16 cellular contexts compared by ENCODE assay signal in genomic region chr12:82436354-82436753, GRCh38.
DNase-seq lines count a peak whose midpoint lies in the region; ATAC-seq, FAIRE-seq and TF ChIP-seq lines count a peak whose summit lies in the region.
"Had no signal": no experiment of that assay in that cellular context is flagged by ENCODE, and none has a peak within 500 bp of the region (broad histone marks: within the 10 kb centered on the region; RNA-seq: fewer than 3 reads in every experiment).

No MANE protein-coding gene starts in this region.

- CTCF ChIA-PET in CD4-positive, alpha-beta memory T cell (lab: Charles Lee; ENCODE audit: partially characterized antibody) = no interaction called here

- DNase-seq in NCI-H69 (lab: John Stamatoyannopoulos, UW) (peak; percentile 7), bronchial epithelial cell (ENCODE audit: low read depth) (peak; percentile 30), renal cortical epithelial cell (ENCODE audit: low read depth) (peak; percentile 25), NCI-H82 (lab: John Stamatoyannopoulos, UW) (no peak), testis (no peak)
- no peak for DNase-seq in CD4-positive, alpha-beta memory T cell
- DNase-seq in activated naive CD8-positive, alpha-beta T cell treated with anti-CD3 and anti-CD28 coated beads, Interleukin-2, amount 50 U/mL, for 24 hours = no peak
- DNase-seq: C1 segment of cervical spinal cord; CD4-positive, alpha-beta T cell; DND-41; GF-D8; GM23248 had no signal

- TF ChIP-seq CTCF in bronchial epithelial cell (IDR thresholded peaks at IDR 0.05; ENCODE audit: insufficient read depth, low read length, severe bottlenecking) = no peak
- no peak for TF ChIP-seq CTCF in testis (IDR thresholded peaks at IDR 0.05)

- TF ChIP-seq POLR2A in testis (IDR thresholded peaks at IDR 0.05) = no peak

- H3K27ac ChIP-seq in CD4-positive, alpha-beta memory T cell (ENCODE audit: low read depth, low read length) = no peak overlapping the region
- H3K27ac ChIP-seq in testis = no peak overlapping the region
- H3K27ac ChIP-seq: GM23248 had no signal

- H3K4me3 ChIP-seq in bronchial epithelial cell (ENCODE audit: low read depth, low read length) (no peak overlapping the region), testis (no peak overlapping the region)
- no peak overlapping the region for H3K4me3 ChIP-seq in CD4-positive, alpha-beta memory T cell (ENCODE audit: low read length in 2 of 2)
- H3K4me3 ChIP-seq: GM23248 had no signal

- no peaks in the 10 kb centered on the region for H3K27me3 Mint-ChIP-seq in CD4-positive, alpha-beta memory T cell
- no peaks in the 10 kb centered on the region for H3K27me3 Mint-ChIP-seq in activated naive CD8-positive, alpha-beta T cell treated with anti-CD3 and anti-CD28 coated beads, Interleukin-2, amount 50 U/mL, for 24 hours
- H3K27me3 Mint-ChIP-seq: B cell; CD4-positive, alpha-beta T cell had no signal

- H3K27me3 ChIP-seq in bronchial epithelial cell (ENCODE audit: control insufficient read depth, insufficient read depth, low read length) = no peaks in the 10 kb centered on the region
- H3K27me3 ChIP-seq in CD4-positive, alpha-beta memory T cell (ENCODE audit: insufficient read depth, low read length) = no peaks in the 10 kb centered on the region
- no peaks in the 10 kb centered on the region for H3K27me3 ChIP-seq in testis

- no peaks in the 10 kb centered on the region for H3K4me1 Mint-ChIP-seq in CD4-positive, alpha-beta memory T cell
- peaks cover 5% of the 10 kb centered on the region for H3K4me1 Mint-ChIP-seq in activated naive CD8-positive, alpha-beta T cell treated with anti-CD3 and anti-CD28 coated beads, Interleukin-2, amount 50 U/mL, for 24 hours
- H3K4me1 Mint-ChIP-seq: B cell had no signal

- WGBS in testis, 2 donors = 81 to 100% methylated on average over 1 of the region's 1 CpG

- H3K4me1 ChIP-seq in CD4-positive, alpha-beta memory T cell (ENCODE audit: insufficient read depth, low read length) = no peaks in the 10 kb centered on the region
- no peaks in the 10 kb centered on the region for H3K4me1 ChIP-seq in testis

- no peaks in the 10 kb centered on the region for H3K9me3 ChIP-seq in CD4-positive, alpha-beta memory T cell (ENCODE audit: control insufficient read depth in 1 of 2, low read length in 2 of 2)
- H3K9me3 ChIP-seq in testis = no peaks in the 10 kb centered on the region

- no peaks in the 10 kb centered on the region for H3K9me3 Mint-ChIP-seq in CD4-positive, alpha-beta memory T cell
- H3K9me3 Mint-ChIP-seq in activated naive CD8-positive, alpha-beta T cell treated with anti-CD3 and anti-CD28 coated beads, Interleukin-2, amount 50 U/mL, for 24 hours = no peaks in the 10 kb centered on the region
- H3K9me3 Mint-ChIP-seq: CD4-positive, alpha-beta T cell had no signal

- ATAC-seq in activated naive CD8-positive, alpha-beta T cell treated with anti-CD3 and anti-CD28 coated beads, Interleukin-2, amount 50 U/mL, for 24 hours = no peak
- ATAC-seq: HCT116 had no signal

- H3K27ac Mint-ChIP-seq in CD4-positive, alpha-beta memory T cell = no peak overlapping the region
- no peak overlapping the region for H3K27ac Mint-ChIP-seq in activated naive CD8-positive, alpha-beta T cell treated with anti-CD3 and anti-CD28 coated beads, Interleukin-2, amount 50 U/mL, for 24 hours
- H3K27ac Mint-ChIP-seq: B cell; CD4-positive, alpha-beta T cell had no signal

- FAIRE-seq in G401.6 (lab: Jason Lieb, UNC) (peak; percentile 66), bronchial epithelial cell (lab: Jason Lieb, UNC) (no peak)
- FAIRE-seq: H54 had no signal

- H3K4me3 Mint-ChIP-seq in CD4-positive, alpha-beta memory T cell = no peak overlapping the region
- no peak overlapping the region for H3K4me3 Mint-ChIP-seq in activated naive CD8-positive, alpha-beta T cell treated with anti-CD3 and anti-CD28 coated beads, Interleukin-2, amount 50 U/mL, for 24 hours
- H3K4me3 Mint-ChIP-seq: B cell; CD4-positive, alpha-beta T cell had no signal

- H3K36me3 ChIP-seq in bronchial epithelial cell (ENCODE audit: control insufficient read depth, insufficient read depth, low read length) (no peaks in the 10 kb centered on the region), testis (ENCODE audit: low read depth, missing control alignments) (no peaks in the 10 kb centered on the region)
- H3K36me3 ChIP-seq in CD4-positive, alpha-beta memory T cell (ENCODE audit: insufficient read depth, low read length) = no peaks in the 10 kb centered on the region

- H3K36me3 Mint-ChIP-seq in CD4-positive, alpha-beta memory T cell = peaks cover 26 to 42% of the 10 kb centered on the region in 2 donors
- H3K36me3 Mint-ChIP-seq in activated naive CD8-positive, alpha-beta T cell treated with anti-CD3 and anti-CD28 coated beads, Interleukin-2, amount 50 U/mL, for 24 hours (ENCODE audit: low read depth) = peaks cover 28% of the 10 kb centered on the region

- intact Hi-C loops in CD4-positive, alpha-beta memory T cell (cut with micrococcal nuclease) = no loop called here
- intact Hi-C loops in testis (cut with DNase I; ENCODE audit: low total_unique reads) = no loop called here

- POLR2A ChIA-PET in CD4-positive, alpha-beta memory T cell (lab: Charles Lee; ENCODE audit: partially characterized antibody) = no interaction called here

Comparison
In these comparisons a context has a peak if more than half of its experiments do, and no peak if none do; other contexts are left out.
1. DNase-seq: peak in NCI-H69 (single experiment), bronchial epithelial cell (single experiment) and renal cortical epithelial cell (single experiment); none in CD4-positive, alpha-beta memory T cell (0 of 5), NCI-H82 (single experiment), testis (single experiment) and activated naive CD8-positive, alpha-beta T cell treated with anti-CD3 and anti-CD28 coated beads, Interleukin-2, amount 50 U/mL, for 24 hours (single experiment).